ENCODE assay signal across 9 cellular contexts in genomic region chr7:1531979-1532455, GRCh38. TPM values are rescaled to one million over a fixed set of nuclear protein-coding genes. Genes with fewer than 3 reads are reported as not detected.
A peak's percentile ranks its signal among the peaks of the same experiment; 100 is the strongest.
DNase-seq lines count a peak whose midpoint lies in the region; ATAC-seq and TF ChIP-seq lines count a peak whose summit lies in the region.
"Had no signal": no experiment of that assay in that cellular context is flagged by ENCODE, and none has a peak within 500 bp of the region (broad histone marks: within the 10 kb centered on the region; RNA-seq: fewer than 3 reads in every experiment).

No MANE protein-coding gene starts in this region.

- peaks cover 2% of the 10 kb centered on the region for H3K27me3 Mint-ChIP-seq in activated naive CD8-positive, alpha-beta T cell treated with anti-CD3 and anti-CD28 coated beads, Interleukin-2, amount 10 ng/mL, durations not matched to agents 7 days and 5 days

- intact Hi-C loops in left lung (cut with DNase I) = no loop called here

- H3K4me3 ChIP-seq in SK-N-SH (ENCODE audit: low read depth in 2 of 2, low read length in 1 of 2) (peak overlapping the region; percentile 55 to 66; a peak in 3 of 4 replicates), left lung (peak overlapping the region; percentile 56 to 67), thymus (ENCODE audit: low read length) (peak overlapping the region; percentile 95)

- 69% methylated on average over 10 of the region's 10 CpGs for WGBS in SK-N-SH (ENCODE audit: low lambda C conversion rate)
- 3% methylated on average over 10 of the region's 10 CpGs for WGBS in thymus

- TF ChIP-seq EP300 in SK-N-SH (IDR thresholded peaks at IDR 0.05; ENCODE audit: borderline replicate concordance in 1 of 2, low read depth in 1 of 2, low read length in 1 of 2) = no peak

- TF ChIP-seq RAD21 in SK-N-SH (IDR thresholded peaks at IDR 0.05; ENCODE audit: low read length) = no peak

- no peaks in the 10 kb centered on the region for H3K9me2 ChIP-seq in SK-N-SH

- H3K4me3 Mint-ChIP-seq in activated naive CD8-positive, alpha-beta T cell treated with anti-CD3 and anti-CD28 coated beads, Interleukin-2, amount 10 ng/mL, durations not matched to agents 7 days and 5 days = peak overlapping the region; percentile 83

- H3K27ac Mint-ChIP-seq in activated naive CD8-positive, alpha-beta T cell treated with anti-CD3 and anti-CD28 coated beads, Interleukin-2, amount 10 ng/mL, durations not matched to agents 7 days and 5 days = peak overlapping the region; percentile 91

- H3F3A ChIP-seq in SK-N-SH (replicated peaks; ENCODE audit: insufficient read depth) = peaks cover 39% of the 10 kb centered on the region

- no peak for TF ChIP-seq CTCF in SK-N-SH (IDR thresholded peaks at IDR 0.05)
- no peak for TF ChIP-seq CTCF in left lung (IDR thresholded peaks at IDR 0.05)

- ATAC-seq in SK-N-SH treated with all-trans-retinoic acid at 6 μM for 48 hours (no peak), left lung (no peak), HG02973 (IDR thresholded peaks at IDR 0.05; ENCODE audit: unreplicated experiment) (no peak), HG02981 (IDR thresholded peaks at IDR 0.05; ENCODE audit: unreplicated experiment) (no peak)
- ATAC-seq in activated naive CD8-positive, alpha-beta T cell treated with anti-CD3 and anti-CD28 coated beads, Interleukin-2, amount 10 ng/mL, durations not matched to agents 7 days and 5 days (ENCODE audit: low read depth) = peak; percentile 10

- H3K9me3 Mint-ChIP-seq in activated naive CD8-positive, alpha-beta T cell treated with anti-CD3 and anti-CD28 coated beads, Interleukin-2, amount 10 ng/mL, durations not matched to agents 7 days and 5 days = no peaks in the 10 kb centered on the region

- H3K36me3 ChIP-seq in SK-N-SH (replicated peaks in 1 of 2; ENCODE audit: control insufficient read depth in 1 of 2, insufficient read depth in 2 of 2, low read length in 1 of 2) = no peaks in the 10 kb centered on the region
- peaks cover 0 to 16% of the 10 kb centered on the region in 2 donors for H3K36me3 ChIP-seq in left lung
- H3K36me3 ChIP-seq in thymus (ENCODE audit: control insufficient read depth, insufficient read depth) = peaks cover 42% of the 10 kb centered on the region

- H3K27me3 ChIP-seq in SK-N-SH (ENCODE audit: insufficient read depth) = no peaks in the 10 kb centered on the region
- no peaks in the 10 kb centered on the region for H3K27me3 ChIP-seq in left lung
- no peaks in the 10 kb centered on the region for H3K27me3 ChIP-seq in thymus (ENCODE audit: control insufficient read depth, insufficient read depth)

- H4K20me1 ChIP-seq in SK-N-SH (ENCODE audit: insufficient read depth) = peaks cover 13% of the 10 kb centered on the region; the same call in 1 of the 2 replicates

- peaks cover 26% of the 10 kb centered on the region for H3K4me1 Mint-ChIP-seq in activated naive CD8-positive, alpha-beta T cell treated with anti-CD3 and anti-CD28 coated beads, Interleukin-2, amount 10 ng/mL, durations not matched to agents 7 days and 5 days

- H2AFZ ChIP-seq in SK-N-SH (ENCODE audit: low read depth) = no peak overlapping the region

- no peaks in the 10 kb centered on the region for H3K36me3 Mint-ChIP-seq in activated naive CD8-positive, alpha-beta T cell treated with anti-CD3 and anti-CD28 coated beads, Interleukin-2, amount 10 ng/mL, durations not matched to agents 7 days and 5 days

- H3K9me3 ChIP-seq in SK-N-SH (no peaks in the 10 kb centered on the region), left lung (no peaks in the 10 kb centered on the region), thymus (ENCODE audit: control insufficient read depth) (no peaks in the 10 kb centered on the region)

- no peak for DNase-seq in SK-N-SH
- DNase-seq in activated naive CD8-positive, alpha-beta T cell treated with anti-CD3 and anti-CD28 coated beads, Interleukin-2, amount 10 ng/mL, durations not matched to agents 7 days and 5 days = no peak
- no peak for DNase-seq in left lung
- DNase-seq in NCI-H2171 (lab: John Stamatoyannopoulos, UW) = no peak

- H3K4me1 ChIP-seq in SK-N-SH (ENCODE audit: control insufficient read depth in 1 of 2, insufficient read depth in 2 of 2, low read depth in 1 of 2, low read length in 1 of 2) (peaks cover 36 to 38% of the 10 kb centered on the region in 2 experiments; a peak in 3 of 4 replicates), left lung (peaks cover 32 to 63% of the 10 kb centered on the region in 2 donors), thymus (ENCODE audit: control insufficient read depth, insufficient read depth, low read length) (peaks cover 24% of the 10 kb centered on the region)

- H3K79me2 ChIP-seq in SK-N-SH (ENCODE audit: insufficient read depth) = peaks cover 61% of the 10 kb centered on the region

- CTCF ChIA-PET in SK-N-SH (lab: Yijun Ruan, JAX) = interaction anchor here (0.6 kb wide), 1 partner anchor 27 kb away, joined by 3 read pairs; no protein-coding TSS in a partner anchor

- POLR2A ChIA-PET in SK-N-SH (lab: Yijun Ruan, JAX) = no interaction called here
- POLR2A ChIA-PET in activated naive CD8-positive, alpha-beta T cell treated with anti-CD3 and anti-CD28 coated beads, Interleukin-2, amount 10 ng/mL, durations not matched to agents 7 days and 5 days (lab: Charles Lee) = interaction anchor here (0.9 to 2.3 kb wide), 3 partner anchors 19 to 29 kb away, joined by 4 to 8 read pairs (median 6); partner anchors contain the start of gene INTS1

- peak overlapping the region; percentile 62; the same call in 1 of the 2 replicates for H3K9ac ChIP-seq in SK-N-SH

- H3K4me2 ChIP-seq in SK-N-SH = peak overlapping the region; percentile 92

- H3K27ac ChIP-seq in SK-N-SH (ENCODE audit: low read depth in 2 of 2, low read length in 1 of 2) (peak overlapping the region; percentile 30 to 97; a peak in 3 of 4 replicates), left lung (peak overlapping the region; percentile 89 to 99), thymus (ENCODE audit: low read depth) (peak overlapping the region; percentile 95)

TF ChIP-seq in SK-N-SH, 30 proteins besides CTCF, POLR2A, EP300 and RAD21:
- no peak for TF ChIP-seq GATA2 (CRISPR knock-in tag; IDR thresholded peaks at IDR 0.05)
- no peak for TF ChIP-seq TAF1 (IDR thresholded peaks at IDR 0.05; ENCODE audit: borderline replicate concordance, low read depth, low read length)
- no peak for TF ChIP-seq MAX (IDR thresholded peaks at IDR 0.05; ENCODE audit: low read depth)
- no peak for TF ChIP-seq FOXJ3 (CRISPR knock-in tag; IDR thresholded peaks at IDR 0.05)
TF ChIP-seq in SK-N-SH: peak in this region for 0.

TF ChIP-seq in SK-N-SH treated with all-trans-retinoic acid at 6 μM for 48 hours, 23 proteins besides CTCF, POLR2A, EP300 and RAD21 (continues in another document):
- TF ChIP-seq, protein P1, sequence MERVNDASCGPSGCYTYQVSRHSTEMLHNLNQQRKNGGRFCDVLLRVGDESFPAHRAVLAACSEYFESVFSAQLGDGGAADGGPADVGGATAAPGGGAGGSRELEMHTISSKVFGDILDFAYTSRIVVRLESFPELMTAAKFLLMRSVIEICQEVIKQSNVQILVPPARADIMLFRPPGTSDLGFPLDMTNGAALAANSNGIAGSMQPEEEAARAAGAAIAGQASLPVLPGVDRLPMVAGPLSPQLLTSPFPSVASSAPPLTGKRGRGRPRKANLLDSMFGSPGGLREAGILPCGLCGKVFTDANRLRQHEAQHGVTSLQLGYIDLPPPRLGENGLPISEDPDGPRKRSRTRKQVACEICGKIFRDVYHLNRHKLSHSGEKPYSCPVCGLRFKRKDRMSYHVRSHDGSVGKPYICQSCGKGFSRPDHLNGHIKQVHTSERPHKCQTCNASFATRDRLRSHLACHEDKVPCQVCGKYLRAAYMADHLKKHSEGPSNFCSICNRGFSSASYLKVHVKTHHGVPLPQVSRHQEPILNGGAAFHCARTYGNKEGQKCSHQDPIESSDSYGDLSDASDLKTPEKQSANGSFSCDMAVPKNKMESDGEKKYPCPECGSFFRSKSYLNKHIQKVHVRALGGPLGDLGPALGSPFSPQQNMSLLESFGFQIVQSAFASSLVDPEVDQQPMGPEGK (CRISPR knock-in tag; IDR thresholded peaks at IDR 0.05; ENCODE audit: borderline replicate concordance) = no peak
- TF ChIP-seq ZNF565 (CRISPR knock-in tag; conservative IDR thresholded peaks at IDR 0.05; ENCODE audit: low read depth) (no peak), SNAI2 (CRISPR knock-in tag; IDR thresholded peaks at IDR 0.05) (no peak), TCF4 (CRISPR knock-in tag; IDR thresholded peaks at IDR 0.05; ENCODE audit: borderline replicate concordance) (no peak), ZNF70 (CRISPR knock-in tag; IDR thresholded peaks at IDR 0.05) (no peak), ZFP30 (CRISPR knock-in tag; IDR thresholded peaks at IDR 0.05) (no peak), GLIS3 (CRISPR knock-in tag; IDR thresholded peaks at IDR 0.05) (no peak)

RNA-seq across cellular contexts. Expression of gene MAFK, which starts 1.5 kb away (rescaled TPM):
- polyA plus RNA-seq in SK-N-SH (2012; rRNA removed) (33.0 and 33.2 TPM in 2 replicates), thymus (42.9 TPM)
- 8.3 and 12.2 TPM in 2 replicates for polyA plus RNA-seq in SK-N-SH (2012; cell fraction: cytosol; rRNA removed)
- 240 and 252 TPM in 2 replicates for polyA plus RNA-seq in SK-N-SH (2012; cell fraction: nucleus; rRNA removed)
- 10 to 100 TPM; 33.0 to 34.5 TPM for total RNA-seq in activated naive CD8-positive, alpha-beta T cell treated with anti-CD3 and anti-CD28 coated beads, Interleukin-2, amount 10 ng/mL, durations not matched to agents 7 days and 5 days
- total RNA-seq in left lung = 10 to 100 TPM; 36.8 to 49.7 TPM

RNA-seq across cellular contexts. Expression of gene TMEM184A, which starts 24.0 kb away (rescaled TPM):
- polyA plus RNA-seq in SK-N-SH (2012; rRNA removed) (1.5 and 1.8 TPM in 2 replicates), thymus (5.6 TPM)
- 0.43 and 0.46 TPM in 2 replicates for polyA plus RNA-seq in SK-N-SH (2012; cell fraction: cytosol; rRNA removed)
- 6.5 and 6.7 TPM in 2 replicates for polyA plus RNA-seq in SK-N-SH (2012; cell fraction: nucleus; rRNA removed)
- not detected for total RNA-seq in activated naive CD8-positive, alpha-beta T cell treated with anti-CD3 and anti-CD28 coated beads, Interleukin-2, amount 10 ng/mL, durations not matched to agents 7 days and 5 days
- 1 to 10 TPM; 7.9 to 9.7 TPM for total RNA-seq in left lung
- total RNA-seq: T-helper 1 cell treated with Interleukin-12 subunit alpha and Interleukin-12 subunit beta and Interleukin-4 antibody, amounts not matched to agents 30 ng/mL and 1 ng/mL, for 36 hours had no signal

RNA-seq across cellular contexts. Expression of gene INTS1, which starts 27.8 kb away (rescaled TPM):
- polyA plus RNA-seq in SK-N-SH (2012; rRNA removed) (35.7 and 48.1 TPM in 2 replicates), thymus (287 TPM)
- 12.0 and 22.3 TPM in 2 replicates for polyA plus RNA-seq in SK-N-SH (2012; cell fraction: cytosol; rRNA removed)
- 148 and 184 TPM in 2 replicates for polyA plus RNA-seq in SK-N-SH (2012; cell fraction: nucleus; rRNA removed)
- 100 to 1,000 TPM; 110 to 115 TPM for total RNA-seq in activated naive CD8-positive, alpha-beta T cell treated with anti-CD3 and anti-CD28 coated beads, Interleukin-2, amount 10 ng/mL, durations not matched to agents 7 days and 5 days
- 10 to 100 TPM; 70.1 to 80.9 TPM for total RNA-seq in left lung

RNA-seq across cellular contexts. Expression of gene PSMG3, which starts 37.8 kb away (rescaled TPM):
- polyA plus RNA-seq in SK-N-SH (2012; rRNA removed) (106 and 109 TPM in 2 replicates), thymus (85.2 TPM)
- 71.7 and 94.8 TPM in 2 replicates for polyA plus RNA-seq in SK-N-SH (2012; cell fraction: cytosol; rRNA removed)
- polyA plus RNA-seq in SK-N-SH (2012; cell fraction: nucleus; rRNA removed) = 82.8 and 87.7 TPM in 2 replicates
- total RNA-seq in activated naive CD8-positive, alpha-beta T cell treated with anti-CD3 and anti-CD28 coated beads, Interleukin-2, amount 10 ng/mL, durations not matched to agents 7 days and 5 days = 10 to 100 TPM; 26.8 to 33.0 TPM
- total RNA-seq in left lung = 10 to 100 TPM; 22.4 to 25.3 TPM

Comparison
In these comparisons a context has a peak if more than half of its experiments do, and no peak if none do; other contexts are left out.
1. RNA of gene TMEM184A, which starts 24.0 kb away (total RNA-seq): 7.9 to 9.7 TPM in left lung; not detected in activated naive CD8-positive, alpha-beta T cell treated with anti-CD3 and anti-CD28 coated beads, Interleukin-2, amount 10 ng/mL, durations not matched to agents 7 days and 5 days; every median in the first group is over 4 times any median in the second.
2. Peak in every context shown above with its lines, with median percentiles within 50 percentile points of each other: H3K27ac ChIP-seq and H3K4me3 ChIP-seq.